In genomic region chr1:3474421-3474820, GRCh38 we compare ENCODE assay signal across 26 cellular contexts. TPM values are rescaled to one million over a fixed set of nuclear protein-coding genes. Genes with fewer than 3 reads are reported as not detected.
"Had no signal": no experiment of that assay in that cellular context is flagged by ENCODE, and none has a peak within 500 bp of the region (broad histone marks: within the 10 kb centered on the region; RNA-seq: fewer than 3 reads in every experiment).

No MANE protein-coding gene starts in this region.

- H3K27me3 ChIP-seq: dorsolateral prefrontal cortex, gastrocnemius medialis, heart right ventricle had no signal

- ATAC-seq: effector memory CD8-positive, alpha-beta T cell; gastrocnemius medialis; heart right ventricle; left cardiac atrium; left lung; left ventricle myocardium superior; lower lobe of right lung; mucosa of descending colon had no signal

- H3K36me3 ChIP-seq: gastrocnemius medialis, heart right ventricle, left lung, lower lobe of right lung had no signal

- H3K4me3 ChIP-seq: coronary artery, dorsolateral prefrontal cortex, esophagus squamous epithelium, gastrocnemius medialis, heart right ventricle, left lung, lower lobe of right lung, mucosa of descending colon had no signal

- H3K27ac ChIP-seq: coronary artery, dorsolateral prefrontal cortex, esophagus squamous epithelium, gastrocnemius medialis, heart right ventricle, left lung, lower lobe of right lung had no signal

- DNase-seq: dermis blood vessel endothelial cell; dorsolateral prefrontal cortex; effector CD4-positive, alpha-beta T cell; effector memory CD8-positive, alpha-beta T cell; endodermal cell; erythroblast; esophagus squamous epithelium; foreskin fibroblast; foreskin melanocyte; gastrocnemius medialis; glutamatergic neuron; head of caudate nucleus; heart right ventricle; hippocampal formation; left cardiac atrium; left ventricle myocardium superior; lower lobe of right lung; mesenchymal stem cell; mucosa of descending colon had no signal

- H3K4me1 ChIP-seq: gastrocnemius medialis, lower lobe of right lung had no signal

- H3K9me3 ChIP-seq: esophagus squamous epithelium, gastrocnemius medialis, heart right ventricle, left lung, lower lobe of right lung, mucosa of descending colon had no signal

- FAIRE-seq: colon, endometrium, islet of Langerhans, keratinocyte had no signal

RNA-seq across cellular contexts. Expression of gene ARHGEF16, which starts 20.0 kb away (rescaled TPM):
- total RNA-seq: myocyte had no signal
